ENCODE assay signal across 1 cellular context in genomic region chr4:10662937-10663336, GRCh38.
TF ChIP-seq lines count a peak whose summit lies in the region.

No MANE protein-coding gene starts in this region.

TF ChIP-seq in IMR-90, 13 proteins besides CTCF, POLR2A, EP300 and RAD21 (continued from another document):
- TF ChIP-seq USF2 (IDR thresholded peaks at IDR 0.05; ENCODE audit: low read depth, low read length): no peak
- no peak for TF ChIP-seq RCOR1 (IDR thresholded peaks at IDR 0.05; ENCODE audit: insufficient replicate concordance, low read length)
- TF ChIP-seq CEBPB (IDR thresholded peaks at IDR 0.05; ENCODE audit: low read depth, low read length): no peak
